Comparison of ENCODE assay signal across 18 cellular contexts in genomic region chr4:189033801-189034347, GRCh38.
"Had no signal": no experiment of that assay in that cellular context is flagged by ENCODE, and none has a peak within 500 bp of the region (broad histone marks: within the 10 kb centered on the region; RNA-seq: fewer than 3 reads in every experiment).

No MANE protein-coding gene starts in this region.

- H3K4me3 ChIP-seq: lower lobe of right lung, ovary, psoas muscle, sigmoid colon, spleen, thoracic aorta, tibial nerve, upper lobe of left lung had no signal

- H3K4me1 ChIP-seq: lower lobe of right lung, psoas muscle, sigmoid colon, spleen, tibial nerve, upper lobe of left lung had no signal

- H3K9me3 ChIP-seq: lower lobe of right lung, ovary, psoas muscle, sigmoid colon, thoracic aorta, tibial nerve, upper lobe of left lung had no signal

- H3K36me3 ChIP-seq: lower lobe of right lung, ovary, sigmoid colon, spleen, thoracic aorta, tibial nerve, upper lobe of left lung had no signal

- H3K27me3 ChIP-seq: ovary, sigmoid colon, spleen, tibial nerve, upper lobe of left lung had no signal

- H3K27ac ChIP-seq: lower lobe of right lung, ovary, psoas muscle, sigmoid colon, spleen, thoracic aorta, tibial nerve, upper lobe of left lung had no signal

- DNase-seq: cortex of kidney; effector memory CD8-positive, alpha-beta T cell; erythroblast; hypothalamus; left ventricle myocardium superior; lower lobe of right lung; natural killer cell; nucleus accumbens; ovary; posterior cingulate gyrus; psoas muscle; right cardiac atrium; sigmoid colon; spleen; stimulated activated naive B cell treated with anti-CD40 and anti-IgM and Interleukin-4, amounts not matched to agents 10 μg/mL and 1 μg/mL and 100 μg/mL, for 72 hours; upper lobe of left lung had no signal
